ENCODE assay signal across 33 cellular contexts in genomic region chr19:3782903-3783302, GRCh38. TPM values are rescaled to one million over a fixed set of nuclear protein-coding genes. Genes with fewer than 3 reads are reported as not detected.
"Had no signal": no experiment of that assay in that cellular context is flagged by ENCODE, and none has a peak within 500 bp of the region (broad histone marks: within the 10 kb centered on the region; RNA-seq: fewer than 3 reads in every experiment).

No MANE protein-coding gene starts in this region.

- H3K27ac ChIP-seq: ascending aorta, breast epithelium, cardiac muscle cell, colonic mucosa, dorsolateral prefrontal cortex, epithelial cell of prostate, esophagus squamous epithelium, gastroesophageal sphincter had no signal

- H3K27me3 ChIP-seq: ascending aorta had no signal

- H3K9me3 ChIP-seq: colonic mucosa had no signal

- H3K27me3 Mint-ChIP-seq: activated CD4-positive, alpha-beta memory T cell treated with anti-CD3 and anti-CD28 coated beads for 36 hours; activated CD4-positive, alpha-beta T cell treated with anti-CD3 and anti-CD28 coated beads for 36 hours; activated CD8-positive, alpha-beta memory T cell treated with anti-CD3 and anti-CD28 coated beads, Interleukin-2, amount 10 ng/mL, durations not matched to agents 7 days and 5 days; activated naive CD8-positive, alpha-beta T cell treated with anti-CD3 and anti-CD28 coated beads, Interleukin-2, amount 10 ng/mL, durations not matched to agents 7 days and 5 days; effector memory CD8-positive, alpha-beta T cell had no signal

- H3K27ac Mint-ChIP-seq: activated CD4-positive, alpha-beta memory T cell treated with anti-CD3 and anti-CD28 coated beads for 36 hours; activated CD4-positive, alpha-beta T cell treated with anti-CD3 and anti-CD28 coated beads for 36 hours; activated CD4-positive, alpha-beta T cell treated with anti-CD3 and anti-CD28 coated beads, Interleukin-2, amount 10 ng/mL, durations not matched to agents 24 days and 14 days; activated CD8-positive, alpha-beta memory T cell treated with anti-CD3 and anti-CD28 coated beads, Interleukin-2, amount 10 ng/mL, durations not matched to agents 7 days and 5 days; activated CD8-positive, alpha-beta T cell treated with anti-CD3 and anti-CD28 coated beads, Interleukin-2, amount 10 ng/mL, durations not matched to agents 7 days and 5 days; activated naive CD4-positive, alpha-beta T cell treated with anti-CD3 and anti-CD28 coated beads, Interleukin-2, amount 10 ng/mL, durations not matched to agents 7 days and 5 days; activated naive CD4-positive, alpha-beta T cell treated with anti-CD3 and anti-CD28 coated beads, Interleukin-2, amount 50 U/mL, for 72 hours; activated naive CD8-positive, alpha-beta T cell treated with anti-CD3 and anti-CD28 coated beads, Interleukin-2, amount 10 ng/mL, durations not matched to agents 7 days and 5 days; activated T-helper 1 cell treated with anti-CD3 and anti-CD28 coated beads, Interleukin-12 subunit alpha, Interleukin-12 subunit beta, Interleukin-2, Interleukin-4 antibody, amounts not matched to agents 30 ng/mL and 10 ng/mL and 1 ng/mL, durations not matched to agents 14 hours and 24 hours and 36 hours; activated T-helper 2 cell treated with anti-CD3 and anti-CD28 coated beads, Interferon-gamma antibody, Interleukin-2, Interleukin-4, amounts not matched to agents 10 μg/mL and 5 μg/mL and 100 μg/mL, durations not matched to agents 14 hours and 24 hours and 36 hours; brain; dendritic cell treated with granulocyte-macrophage colony-stimulating factor and Interleukin-4, amounts not matched to agents 40 ng/mL and 50 ng/mL, for 4 days had no signal

- ATAC-seq: activated CD8-positive, alpha-beta memory T cell treated with anti-CD3 and anti-CD28 coated beads, Interleukin-2, amount 10 ng/mL, durations not matched to agents 7 days and 5 days; activated CD8-positive, alpha-beta T cell treated with anti-CD3 and anti-CD28 coated beads, Interleukin-2, amount 10 ng/mL, durations not matched to agents 7 days and 5 days; gastroesophageal sphincter had no signal

- H3K4me3 ChIP-seq: ascending aorta, breast epithelium, cardiac muscle cell, colonic mucosa, dorsolateral prefrontal cortex, esophagus squamous epithelium, gastroesophageal sphincter had no signal

- DNase-seq: activated CD4-positive, CD25-positive, alpha-beta regulatory T cell; activated CD4-positive, CD25-positive, alpha-beta regulatory T cell treated with anti-CD3 and anti-CD28 coated beads, Interleukin-2, amount 50 U/mL, for 72 hours; cerebellar nuclear complex; colonic mucosa; dorsolateral prefrontal cortex; effector CD4-positive, alpha-beta T cell; esophagus squamous epithelium; foreskin melanocyte had no signal

- H3K4me1 ChIP-seq: ascending aorta, breast epithelium, colonic mucosa had no signal

- H3K36me3 ChIP-seq: ascending aorta, breast epithelium, cardiac muscle cell, colonic mucosa, esophagus squamous epithelium, gastroesophageal sphincter had no signal

- H3K4me1 Mint-ChIP-seq: brain had no signal

- H3K4me3 Mint-ChIP-seq: activated CD4-positive, alpha-beta T cell treated with anti-CD3 and anti-CD28 coated beads, Interleukin-2, amount 10 ng/mL, durations not matched to agents 24 days and 14 days; activated CD8-positive, alpha-beta memory T cell treated with anti-CD3 and anti-CD28 coated beads, Interleukin-2, amount 10 ng/mL, durations not matched to agents 7 days and 5 days; activated naive CD4-positive, alpha-beta T cell treated with anti-CD3 and anti-CD28 coated beads, Interleukin-2, amount 10 ng/mL, durations not matched to agents 7 days and 5 days; activated naive CD8-positive, alpha-beta T cell treated with anti-CD3 and anti-CD28 coated beads, Interleukin-2, amount 10 ng/mL, durations not matched to agents 7 days and 5 days; dendritic cell treated with granulocyte-macrophage colony-stimulating factor and Interleukin-4, amounts not matched to agents 40 ng/mL and 50 ng/mL, for 4 days had no signal

RNA-seq across cellular contexts. Expression of gene MATK, which starts 3.3 kb away (rescaled TPM):
- total RNA-seq: ascending aorta, endothelial cell of umbilical vein, fibroblast of villous mesenchyme, glomerular endothelial cell had no signal
- polyA plus RNA-seq: endothelial cell of umbilical vein, fibroblast of lung had no signal

RNA-seq across cellular contexts. Expression of gene RAX2, which starts 10.9 kb away (rescaled TPM):
- total RNA-seq: activated CD4-positive, alpha-beta memory T cell treated with anti-CD3 and anti-CD28 coated beads for 36 hours; activated CD4-positive, alpha-beta T cell treated with anti-CD3 and anti-CD28 coated beads for 36 hours; activated CD4-positive, alpha-beta T cell treated with anti-CD3 and anti-CD28 coated beads, Interleukin-2, amount 10 ng/mL, durations not matched to agents 24 days and 14 days; activated CD8-positive, alpha-beta memory T cell treated with anti-CD3 and anti-CD28 coated beads for 36 hours; activated CD8-positive, alpha-beta memory T cell treated with anti-CD3 and anti-CD28 coated beads, Interleukin-2, amount 10 ng/mL, durations not matched to agents 7 days and 5 days; activated CD8-positive, alpha-beta T cell treated with anti-CD3 and anti-CD28 coated beads, Interleukin-2, amount 10 ng/mL, durations not matched to agents 7 days and 5 days; activated naive CD4-positive, alpha-beta T cell treated with anti-CD3 and anti-CD28 coated beads, Interleukin-2, amount 50 U/mL, for 72 hours; activated naive CD8-positive, alpha-beta T cell treated with anti-CD3 and anti-CD28 coated beads, Interleukin-2, amount 10 ng/mL, durations not matched to agents 7 days and 5 days; activated T-helper 1 cell treated with anti-CD3 and anti-CD28 coated beads, Interleukin-12 subunit alpha, Interleukin-12 subunit beta, Interleukin-2, Interleukin-4 antibody, amounts not matched to agents 30 ng/mL and 10 ng/mL and 1 ng/mL, durations not matched to agents 14 hours and 24 hours and 36 hours; activated T-helper 2 cell treated with anti-CD3 and anti-CD28 coated beads, Interferon-gamma antibody, Interleukin-2, Interleukin-4, amounts not matched to agents 10 μg/mL and 5 μg/mL and 100 μg/mL, durations not matched to agents 14 hours and 24 hours and 36 hours; ascending aorta; cardiac muscle cell; colonic mucosa; endothelial cell of umbilical vein; esophagus squamous epithelium; fibroblast of lung; fibroblast of villous mesenchyme; gastroesophageal sphincter; glomerular endothelial cell; T-helper 1 cell treated with Interleukin-12 subunit alpha and Interleukin-12 subunit beta and Interleukin-4 antibody, amounts not matched to agents 30 ng/mL and 1 ng/mL, for 36 hours had no signal
- polyA plus RNA-seq: cardiac muscle cell, endothelial cell of umbilical vein, esophagus, fibroblast of lung had no signal
